Comparison of ENCODE assay signal across 30 cellular contexts in the genomic region with DNA sequence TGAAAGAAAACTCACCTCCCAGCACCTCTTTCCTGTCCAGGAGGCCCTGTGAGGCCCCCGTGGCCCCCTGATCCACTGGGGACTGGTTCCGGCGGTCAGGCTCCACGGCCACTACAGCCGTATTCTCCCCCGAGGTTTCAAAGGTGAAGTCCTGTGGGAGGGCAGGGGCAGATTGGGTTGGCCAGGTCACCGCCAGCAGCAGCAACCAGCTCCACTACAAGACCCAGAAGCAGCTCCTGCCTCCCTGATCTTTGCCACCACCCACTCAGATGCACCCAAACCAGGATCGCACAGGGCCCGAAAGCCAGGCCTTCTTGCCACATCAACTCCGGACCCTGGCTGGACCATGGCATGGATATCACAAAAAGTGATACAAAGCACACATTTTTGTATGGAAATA. TPM values are rescaled to one million over a fixed set of nuclear protein-coding genes. Genes with fewer than 3 reads are reported as not detected.
"Had no signal": no experiment of that assay in that cellular context is flagged by ENCODE, and none has a peak within 500 bp of the region (broad histone marks: within the 10 kb centered on the region; RNA-seq: fewer than 3 reads in every experiment).

No MANE protein-coding gene starts in this region.

- H3K27me3 ChIP-seq: heart left ventricle, neural progenitor cell, neutrophil, suprapubic skin, tibial artery, upper lobe of right lung had no signal

- H3K27me3 Mint-ChIP-seq: stimulated activated naive CD8-positive, alpha-beta T cell treated with anti-CD3 and anti-CD28 coated beads, Interleukin-15, Interleukin-2, amounts not matched to agents 100 ng/mL and 50 ng/mL, for 24 hours had no signal

- H3K9me3 Mint-ChIP-seq: immature natural killer cell; mesothelial cell of epicardium; natural killer cell; stimulated activated effector memory CD8-positive, alpha-beta T cell treated with anti-CD3 and anti-CD28 coated beads, Interleukin-12 subunit alpha, Interleukin-12 subunit beta, amount 100 ng/mL, for 72 hours; stimulated activated naive CD8-positive, alpha-beta T cell treated with anti-CD3 and anti-CD28 coated beads, Interleukin-15, Interleukin-2, amounts not matched to agents 100 ng/mL and 50 ng/mL, for 24 hours had no signal

- H3K9me3 ChIP-seq: heart left ventricle, neutrophil, psoas muscle, suprapubic skin, thoracic aorta, tibial artery, upper lobe of right lung had no signal

- DNase-seq: heart left ventricle; hypothalamus; immature natural killer cell; kidney; mesendoderm; naive B cell; natural killer cell; nephron progenitor cell; occipital lobe; psoas muscle; stimulated activated CD4-positive, alpha-beta T cell treated with anti-CD3 and anti-CD28 coated beads, Interleukin-12 subunit alpha, Interleukin-12 subunit beta, amount 100 ng/mL, for 4 hours; stimulated activated CD4-positive, alpha-beta T cell treated with anti-CD3 and anti-CD28 coated beads, Interleukin-15, amount 100 ng/mL, for 24 hours; stimulated activated CD4-positive, alpha-beta T cell treated with anti-CD3 and anti-CD28 coated beads, Interleukin-2, amount 100 ng/mL, for 24 hours; stimulated activated CD4-positive, alpha-beta T cell treated with anti-CD3 and anti-CD28 coated beads, Interleukin-4, amount 100 ng/mL, for 1 hour; stimulated activated naive CD4-positive, alpha-beta T cell; tibial artery; trophoblast cell; upper lobe of right lung had no signal

- H3K36me3 ChIP-seq: heart left ventricle, neural progenitor cell, neutrophil, thoracic aorta, upper lobe of right lung had no signal

- H3K4me3 Mint-ChIP-seq: immature natural killer cell; mesothelial cell of epicardium; naive B cell; natural killer cell; nephron progenitor cell; neural progenitor cell; stimulated activated effector memory CD8-positive, alpha-beta T cell treated with anti-CD3 and anti-CD28 coated beads, Interleukin-12 subunit alpha, Interleukin-12 subunit beta, amount 100 ng/mL, for 72 hours; stimulated activated naive CD8-positive, alpha-beta T cell treated with anti-CD3 and anti-CD28 coated beads, Interleukin-15, Interleukin-2, amounts not matched to agents 100 ng/mL and 50 ng/mL, for 24 hours had no signal

- H3K4me1 ChIP-seq: heart left ventricle, psoas muscle had no signal

- H3K4me3 ChIP-seq: heart left ventricle, lung, neural progenitor cell, psoas muscle, skin epidermis, suprapubic skin, thoracic aorta, tibial artery, upper lobe of right lung had no signal

- ATAC-seq: heart left ventricle; natural killer cell; psoas muscle; sciatic nerve; stimulated activated effector memory CD8-positive, alpha-beta T cell treated with anti-CD3 and anti-CD28 coated beads, Interleukin-12 subunit alpha, Interleukin-12 subunit beta, amount 100 ng/mL, for 72 hours had no signal

- H3K27ac ChIP-seq: heart left ventricle, neural progenitor cell, neutrophil, parathyroid adenoma, psoas muscle, skin epidermis, suprapubic skin, thoracic aorta, tibial artery, upper lobe of right lung had no signal

- H3K4me1 Mint-ChIP-seq: natural killer cell had no signal

- H3K27ac Mint-ChIP-seq: immature natural killer cell; mesothelial cell of epicardium; natural killer cell; nephron progenitor cell; neural progenitor cell; stimulated activated effector memory CD8-positive, alpha-beta T cell treated with anti-CD3 and anti-CD28 coated beads, Interleukin-12 subunit alpha, Interleukin-12 subunit beta, amount 100 ng/mL, for 72 hours; stimulated activated naive CD8-positive, alpha-beta T cell treated with anti-CD3 and anti-CD28 coated beads, Interleukin-15, Interleukin-2, amounts not matched to agents 100 ng/mL and 50 ng/mL, for 24 hours had no signal

- H3K36me3 Mint-ChIP-seq: immature natural killer cell; naive B cell; natural killer cell; stimulated activated effector memory CD8-positive, alpha-beta T cell treated with anti-CD3 and anti-CD28 coated beads, Interleukin-12 subunit alpha, Interleukin-12 subunit beta, amount 100 ng/mL, for 72 hours had no signal

RNA-seq across cellular contexts. Expression of a gene that starts 21.9 kb away (rescaled TPM):
- total RNA-seq: mononuclear cell had no signal
